Comparison of ENCODE assay signal across 24 cellular contexts in the genomic region with DNA sequence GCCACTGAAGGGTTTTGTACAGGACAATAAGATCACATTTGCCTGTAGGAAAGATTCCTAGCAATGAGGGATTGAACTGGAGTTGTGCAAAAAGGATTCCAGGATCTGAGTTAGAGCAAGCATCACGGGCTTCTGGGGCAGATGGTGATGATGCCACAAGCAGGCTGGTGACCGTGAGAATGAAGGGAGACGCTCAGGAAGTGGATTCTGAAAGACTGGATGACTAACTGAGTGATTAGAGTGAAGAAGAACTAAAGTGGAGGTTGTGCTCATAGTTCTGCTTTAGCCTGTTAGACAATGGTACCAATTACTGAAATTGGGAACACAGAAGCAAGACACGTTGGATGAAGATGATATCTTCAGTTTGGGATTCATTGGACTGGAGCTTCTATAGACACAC.
A peak's percentile ranks its signal among the peaks of the same experiment; 100 is the strongest.
DNase-seq lines count a peak whose midpoint lies in the region; ATAC-seq, FAIRE-seq and TF ChIP-seq lines count a peak whose summit lies in the region.
"Had no signal": no experiment of that assay in that cellular context is flagged by ENCODE, and none has a peak within 500 bp of the region (broad histone marks: within the 10 kb centered on the region; RNA-seq: fewer than 3 reads in every experiment).

No MANE protein-coding gene starts in this region.

- no peaks in the 10 kb centered on the region for H3K36me3 ChIP-seq in CD4-positive, CD25-positive, alpha-beta regulatory T cell (ENCODE audit: control insufficient read depth, insufficient read depth, low read length)
- no peaks in the 10 kb centered on the region for H3K36me3 ChIP-seq in HepG2 (replicated peaks in 1 of 2; ENCODE audit: control insufficient read depth in 1 of 2, insufficient read depth in 2 of 2, low read length in 2 of 2)
- H3K36me3 ChIP-seq: heart right ventricle, left lung, SJSA1, upper lobe of left lung had no signal

- no peak for FAIRE-seq in HepG2 (lab: Jason Lieb, UNC)

- no peak for DNase-seq in activated CD8-positive, alpha-beta T cell treated with anti-CD3 and anti-CD28 coated beads for 36 hours
- no peak for DNase-seq in activated CD8-positive, alpha-beta T cell treated with anti-CD3 and anti-CD28 coated beads, Interleukin-2, amount 10 ng/mL, durations not matched to agents 7 days and 5 days
- no peak for DNase-seq in CD4-positive, CD25-positive, alpha-beta regulatory T cell
- DNase-seq in M059J (ENCODE audit: low read depth) (peak; percentile 57), epithelial cell of esophagus (ENCODE audit: low read depth) (peak; percentile 60), HepG2 (ENCODE audit: low spot score) (no peak)
- DNase-seq in stimulated activated CD8-positive, alpha-beta memory T cell treated with anti-CD3 and anti-CD28 coated beads, Interleukin-4, amount 100 ng/mL, for 48 hours: no peak
- DNase-seq: activated CD8-positive, alpha-beta memory T cell treated with anti-CD3 and anti-CD28 coated beads for 24 hours; amygdala; dermis blood vessel endothelial cell; heart right ventricle; IMR-90; left lung; naive thymus-derived CD8-positive, alpha-beta T cell; NCI-H1436 treated with DMSO at 0.1 percent for 48 hours; NCI-H510A treated with DMSO at 0.1 percent for 48 hours; retina; upper lobe of left lung had no signal

- no peaks in the 10 kb centered on the region for H3K79me2 ChIP-seq in HepG2 (ENCODE audit: insufficient read depth, low read length)

- POLR2A ChIA-PET in activated CD8-positive, alpha-beta T cell treated with anti-CD3 and anti-CD28 coated beads for 36 hours (lab: Charles Lee): interaction anchor here (1.5 kb wide), 1 partner anchor 24 kb away, joined by 4 read pairs; no protein-coding TSS in a partner anchor
- POLR2A ChIA-PET in activated CD8-positive, alpha-beta T cell treated with anti-CD3 and anti-CD28 coated beads, Interleukin-2, amount 10 ng/mL, durations not matched to agents 7 days and 5 days (lab: Charles Lee): interaction anchor here (1.2 kb wide), 1 partner anchor 24 kb away, joined by 7 read pairs; no protein-coding TSS in a partner anchor
- POLR2A ChIA-PET in HepG2 (lab: Yijun Ruan, JAX): no interaction called here

- no peaks in the 10 kb centered on the region for H3K27me3 Mint-ChIP-seq in activated CD8-positive, alpha-beta T cell treated with anti-CD3 and anti-CD28 coated beads for 36 hours
- no peaks in the 10 kb centered on the region for H3K27me3 Mint-ChIP-seq in activated CD8-positive, alpha-beta T cell treated with anti-CD3 and anti-CD28 coated beads, Interleukin-2, amount 10 ng/mL, durations not matched to agents 7 days and 5 days (ENCODE audit: low read depth)
- no peaks in the 10 kb centered on the region for H3K27me3 Mint-ChIP-seq in CD4-positive, CD25-positive, alpha-beta regulatory T cell
- H3K27me3 Mint-ChIP-seq: naive thymus-derived CD8-positive, alpha-beta T cell had no signal

- peaks cover 36% of the 10 kb centered on the region for H3K4me1 ChIP-seq in CD4-positive, CD25-positive, alpha-beta regulatory T cell (ENCODE audit: control insufficient read depth, insufficient read depth, low read length, poor library complexity, severe bottlenecking)
- H3K4me1 ChIP-seq in HepG2 (ENCODE audit: insufficient read depth, low read length): peaks cover 13% of the 10 kb centered on the region

- H3K4me3 Mint-ChIP-seq in activated CD8-positive, alpha-beta T cell treated with anti-CD3 and anti-CD28 coated beads for 36 hours: no peak overlapping the region
- H3K4me3 Mint-ChIP-seq in activated CD8-positive, alpha-beta T cell treated with anti-CD3 and anti-CD28 coated beads, Interleukin-2, amount 10 ng/mL, durations not matched to agents 7 days and 5 days: no peak overlapping the region
- H3K4me3 Mint-ChIP-seq in CD4-positive, CD25-positive, alpha-beta regulatory T cell: peak overlapping the region in 2 of 4 donors; percentile 5 to 8
- H3K4me3 Mint-ChIP-seq: GM23338; naive thymus-derived CD8-positive, alpha-beta T cell had no signal

- no peaks in the 10 kb centered on the region for H4K20me1 ChIP-seq in HepG2 (ENCODE audit: insufficient read depth, low read length)

- BruUV-seq in HepG2 (replicated peaks; lab: Mats Ljungman, UMichigan): no TSS peak

- no peak for TF ChIP-seq POLR2A in HepG2 (IDR thresholded peaks at IDR 0.05; ENCODE audit: insufficient read depth in 1 of 2, low read depth in 2 of 2, low read length in 2 of 2)

- CTCF ChIA-PET in activated CD8-positive, alpha-beta T cell treated with anti-CD3 and anti-CD28 coated beads for 36 hours (lab: Charles Lee): no interaction called here
- CTCF ChIA-PET in activated CD8-positive, alpha-beta T cell treated with anti-CD3 and anti-CD28 coated beads, Interleukin-2, amount 10 ng/mL, durations not matched to agents 7 days and 5 days (lab: Charles Lee): no interaction called here
- CTCF ChIA-PET in HepG2 (lab: Yijun Ruan, JAX; ENCODE audit: low intra/inter-chr PET ratio, low total read pairs): no interaction called here

- H3K4me1 Mint-ChIP-seq in activated CD8-positive, alpha-beta T cell treated with anti-CD3 and anti-CD28 coated beads for 36 hours (ENCODE audit: low read depth): peaks cover 60% of the 10 kb centered on the region
- peaks cover 14% of the 10 kb centered on the region for H3K4me1 Mint-ChIP-seq in activated CD8-positive, alpha-beta T cell treated with anti-CD3 and anti-CD28 coated beads, Interleukin-2, amount 10 ng/mL, durations not matched to agents 7 days and 5 days (ENCODE audit: low read depth)
- peaks cover 34 to 70% (median 62%) of the 10 kb centered on the region in 4 donors for H3K4me1 Mint-ChIP-seq in CD4-positive, CD25-positive, alpha-beta regulatory T cell

- H3K36me3 Mint-ChIP-seq in activated CD8-positive, alpha-beta T cell treated with anti-CD3 and anti-CD28 coated beads for 36 hours (ENCODE audit: low read depth): peaks cover 4% of the 10 kb centered on the region
- peaks cover 4% of the 10 kb centered on the region for H3K36me3 Mint-ChIP-seq in activated CD8-positive, alpha-beta T cell treated with anti-CD3 and anti-CD28 coated beads, Interleukin-2, amount 10 ng/mL, durations not matched to agents 7 days and 5 days (ENCODE audit: low read depth)
- peaks cover 9% of the 10 kb centered on the region for H3K36me3 Mint-ChIP-seq in CD4-positive, CD25-positive, alpha-beta regulatory T cell

- no peak for TF ChIP-seq RAD21 in HepG2 (CRISPR knock-in tag; IDR thresholded peaks at IDR 0.05)

- no peak for TF ChIP-seq CTCF in activated CD8-positive, alpha-beta T cell treated with anti-CD3 and anti-CD28 coated beads for 36 hours (IDR thresholded peaks at IDR 0.05)
- TF ChIP-seq CTCF in epithelial cell of esophagus (IDR thresholded peaks at IDR 0.05; ENCODE audit: insufficient read depth, low read depth, low read length, missing control alignments): no peak
- no peak for TF ChIP-seq CTCF in HepG2 (CRISPR knock-in tag; IDR thresholded peaks at IDR 0.05)

- in situ Hi-C loops in HepG2 (cut with HindIII; ENCODE audit: extremely low pct_ligation_motif_present, low pct_unique_long_range_greater_than_20kb): no loop called here

- H3K4me3 ChIP-seq in CD4-positive, CD25-positive, alpha-beta regulatory T cell (ENCODE audit: low read depth, low read length): peak overlapping the region; percentile 1
- H3K4me3 ChIP-seq in epithelial cell of esophagus (ENCODE audit: low read length) (no peak overlapping the region), HepG2 (replicated peaks in 1 of 3; ENCODE audit: insufficient read depth in 1 of 3, low read depth in 2 of 3, low read length in 3 of 3) (no peak overlapping the region)
- H3K4me3 ChIP-seq: GM23338, heart right ventricle, left lung, SJSA1, upper lobe of left lung had no signal

- no peak overlapping the region for H3K9ac ChIP-seq in HepG2 (ENCODE audit: insufficient read depth, low read depth, low read length)

- TF ChIP-seq EP300 in HepG2 (IDR thresholded peaks at IDR 0.05; ENCODE audit: low read depth in 2 of 2, low read length in 2 of 2) (no peak), HepG2 (CRISPR knock-in tag; IDR thresholded peaks at IDR 0.05; ENCODE audit: borderline replicate concordance) (no peak)

- intact Hi-C loops in activated CD8-positive, alpha-beta T cell treated with anti-CD3 and anti-CD28 coated beads for 36 hours (cut with micrococcal nuclease): no loop called here
- intact Hi-C loops in HepG2 (cut with micrococcal nuclease; ENCODE audit: unreplicated experiment): no loop called here

- no peak overlapping the region for H3K4me2 ChIP-seq in HepG2 (ENCODE audit: low read depth, low read length)
- H3K4me2 ChIP-seq: GM23338 had no signal

- no peaks in the 10 kb centered on the region for H3K9me3 ChIP-seq in CD4-positive, CD25-positive, alpha-beta regulatory T cell (ENCODE audit: control insufficient read depth in 2 of 2, low read length in 2 of 2)
- no peaks in the 10 kb centered on the region for H3K9me3 ChIP-seq in HepG2 (ENCODE audit: low read length)
- H3K9me3 ChIP-seq: heart right ventricle, left lung, SJSA1, upper lobe of left lung had no signal

- H3K27ac ChIP-seq in CD4-positive, CD25-positive, alpha-beta regulatory T cell (ENCODE audit: insufficient read depth, low read length, poor library complexity, severe bottlenecking): no peak overlapping the region
- H3K27ac ChIP-seq in HepG2 (ENCODE audit: extremely low read length, insufficient read depth, low read length): no peak overlapping the region
- H3K27ac ChIP-seq: C4-2B, heart right ventricle, HL-60, left lung, SJSA1, upper lobe of left lung had no signal

- no peaks in the 10 kb centered on the region for H3K9me3 Mint-ChIP-seq in activated CD8-positive, alpha-beta T cell treated with anti-CD3 and anti-CD28 coated beads for 36 hours
- H3K9me3 Mint-ChIP-seq in activated CD8-positive, alpha-beta T cell treated with anti-CD3 and anti-CD28 coated beads, Interleukin-2, amount 10 ng/mL, durations not matched to agents 7 days and 5 days (ENCODE audit: insufficient read depth): no peaks in the 10 kb centered on the region
- no peaks in the 10 kb centered on the region for H3K9me3 Mint-ChIP-seq in CD4-positive, CD25-positive, alpha-beta regulatory T cell
- H3K9me3 Mint-ChIP-seq: GM23338; naive thymus-derived CD8-positive, alpha-beta T cell had no signal

- H3K27ac Mint-ChIP-seq in activated CD8-positive, alpha-beta T cell treated with anti-CD3 and anti-CD28 coated beads for 36 hours: peak overlapping the region; percentile 14
- no peak overlapping the region for H3K27ac Mint-ChIP-seq in activated CD8-positive, alpha-beta T cell treated with anti-CD3 and anti-CD28 coated beads, Interleukin-2, amount 10 ng/mL, durations not matched to agents 7 days and 5 days
- H3K27ac Mint-ChIP-seq in CD4-positive, CD25-positive, alpha-beta regulatory T cell: peak overlapping the region; percentile 17 to 50 (median 33)
- H3K27ac Mint-ChIP-seq: GM23338 had no signal

- ATAC-seq in activated CD8-positive, alpha-beta T cell treated with anti-CD3 and anti-CD28 coated beads for 36 hours: no peak
- ATAC-seq in activated CD8-positive, alpha-beta T cell treated with anti-CD3 and anti-CD28 coated beads, Interleukin-2, amount 10 ng/mL, durations not matched to agents 7 days and 5 days: no peak
- no peak for ATAC-seq in CD4-positive, CD25-positive, alpha-beta regulatory T cell (ENCODE audit: low read depth in 2 of 2)
- ATAC-seq in GM18870 (IDR thresholded peaks at IDR 0.05; ENCODE audit: unreplicated experiment) (no peak), HepG2 (no peak)
- ATAC-seq: GM23338; heart right ventricle; left lung; naive thymus-derived CD8-positive, alpha-beta T cell; Panc1 had no signal

- no peaks in the 10 kb centered on the region for H3K27me3 ChIP-seq in CD4-positive, CD25-positive, alpha-beta regulatory T cell (ENCODE audit: control insufficient read depth, insufficient read depth, low read length)
- no peaks in the 10 kb centered on the region for H3K27me3 ChIP-seq in HepG2 (ENCODE audit: control insufficient read depth in 1 of 2, insufficient read depth in 2 of 2, low read length in 2 of 2)
- H3K27me3 ChIP-seq: heart right ventricle, left lung, SJSA1, upper lobe of left lung had no signal

- whole genome bisulfite sequencing in HepG2 (ENCODE audit: low lambda C conversion rate): 96% methylated on average over 4 of the region's 4 CpGs

- no peak overlapping the region for H2AFZ ChIP-seq in HepG2 (ENCODE audit: low read length)
- H2AFZ ChIP-seq: GM23338 had no signal

Comparison
In these comparisons a context has a peak if more than half of its experiments do, and no peak if none do; other contexts are left out.
1. DNase-seq: peak in M059J (single experiment) and epithelial cell of esophagus (single experiment); none in activated CD8-positive, alpha-beta T cell treated with anti-CD3 and anti-CD28 coated beads for 36 hours (single experiment), activated CD8-positive, alpha-beta T cell treated with anti-CD3 and anti-CD28 coated beads, Interleukin-2, amount 10 ng/mL, durations not matched to agents 7 days and 5 days (single experiment), CD4-positive, CD25-positive, alpha-beta regulatory T cell (0 of 3), HepG2 (single experiment) and stimulated activated CD8-positive, alpha-beta memory T cell treated with anti-CD3 and anti-CD28 coated beads, Interleukin-4, amount 100 ng/mL, for 48 hours (single experiment).